In the genomic region with DNA sequence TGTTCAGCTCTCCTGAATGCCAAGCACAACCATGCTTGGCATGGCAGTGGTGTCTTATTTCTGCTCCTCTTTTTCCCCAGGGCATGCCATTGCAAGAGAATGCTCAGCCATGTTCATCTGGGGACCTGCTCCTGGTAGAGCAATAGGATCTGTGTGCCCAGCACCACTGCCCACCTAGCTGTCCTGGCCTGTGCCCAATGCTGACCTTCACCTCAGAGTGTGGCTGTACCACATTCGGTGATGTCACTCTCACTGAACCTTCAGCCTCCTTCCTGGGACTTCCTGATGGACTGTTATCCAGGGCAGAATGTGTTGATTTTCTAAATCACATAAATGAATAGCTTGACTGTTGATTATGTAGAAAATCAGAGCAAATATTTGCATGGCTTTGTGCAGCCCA, we compare ENCODE assay signal across 22 cellular contexts. TPM values are rescaled to one million over a fixed set of nuclear protein-coding genes. Genes with fewer than 3 reads are reported as not detected.
"Had no signal": no experiment of that assay in that cellular context is flagged by ENCODE, and none has a peak within 500 bp of the region (broad histone marks: within the 10 kb centered on the region; RNA-seq: fewer than 3 reads in every experiment).

No MANE protein-coding gene starts in this region.

- H3K4me1 ChIP-seq: SJSA1 had no signal

- H3K27me3 ChIP-seq: MG63, SJSA1 had no signal

- H3K9me3 ChIP-seq: MG63, SJSA1 had no signal

- DNase-seq: IMR-90, Karpas-422, KG1, MG63, NCI-H1092, NCI-H1105 treated with DMSO at 0.1 percent for 48 hours, NCI-H1417 treated with DMSO at 0.1 percent for 48 hours, NCI-H146, NCI-H1694 treated with DMSO at 0.1 percent for 48 hours, NCI-H1930, NCI-H2081, NCI-H2107, NCI-H2227 treated with DMSO at 0.1 percent for 48 hours, NCI-H524, NCI-H526 treated with DMSO at 0.1 percent for 48 hours, NCI-H748 treated with DMSO at 0.1 percent for 48 hours, Right ventricle myocardium superior, RPMI8226, SIG-M5 had no signal

- H3K4me3 ChIP-seq: MG63, SJSA1, SK-N-MC had no signal

- H3K27ac ChIP-seq: HL-60, SJSA1, SK-N-MC had no signal

- H3K36me3 ChIP-seq: MG63, SJSA1 had no signal

RNA-seq across cellular contexts. Expression of gene AGTR1, which starts 42.0 kb away (rescaled TPM):
- total RNA-seq: SJSA1 had no signal
